17 cellular contexts compared by ENCODE assay signal in genomic region chr5:148788636-148789035, GRCh38.
"Had no signal": no experiment of that assay in that cellular context is flagged by ENCODE, and none has a peak within 500 bp of the region (broad histone marks: within the 10 kb centered on the region; RNA-seq: fewer than 3 reads in every experiment).

No MANE protein-coding gene starts in this region.

- H3K27ac ChIP-seq: body of pancreas, coronary artery, heart left ventricle, tibial artery, uterus had no signal

- H3K4me1 ChIP-seq: body of pancreas, tibial artery, uterus had no signal

- H3K4me3 ChIP-seq: body of pancreas, coronary artery, heart left ventricle, lung, tibial artery, uterus had no signal

- H3K9me3 ChIP-seq: body of pancreas, heart left ventricle, tibial artery, uterus had no signal

- H3K36me3 ChIP-seq: heart left ventricle, tibial artery, uterus had no signal

- H3K27me3 ChIP-seq: body of pancreas, heart left ventricle, tibial artery, uterus had no signal

- DNase-seq: activated CD4-positive, alpha-beta T cell treated with anti-CD3 and anti-CD28 coated beads, Interleukin-2, amount 10 ng/mL, durations not matched to agents 7 days and 5 days; activated CD4-positive, CD25-positive, alpha-beta regulatory T cell; activated CD8-positive, alpha-beta memory T cell treated with anti-CD3 and anti-CD28 coated beads for 24 hours; activated gamma-delta T cell treated with Interleukin-2 at 50 U/mL for 16 hours; amniotic stem cell; body of pancreas; effector CD4-positive, alpha-beta T cell; heart left ventricle; naive thymus-derived CD8-positive, alpha-beta T cell; posterior cingulate gyrus; stimulated activated CD4-positive, alpha-beta T cell treated with anti-CD3 and anti-CD28 coated beads, Interleukin-15, amount 100 ng/mL, for 24 hours; stimulated activated CD4-positive, alpha-beta T cell treated with anti-CD3 and anti-CD28 coated beads, Interleukin-4, amount 100 ng/mL, for 1 hour; stimulated activated naive B cell treated with anti-CD40 and anti-IgM and Interleukin-4, amounts not matched to agents 10 μg/mL and 1 μg/mL and 100 μg/mL, for 72 hours; tibial artery; uterus had no signal
